Comparison of ENCODE assay signal across 8 cellular contexts in genomic region chr12:93790472-93791152, GRCh38.
DNase-seq lines count a peak whose midpoint lies in the region; ATAC-seq and TF ChIP-seq lines count a peak whose summit lies in the region.

No MANE protein-coding gene starts in this region.

- DNase-seq in ELR (ENCODE audit: low read depth) (peak; percentile 95), LHCN-M2 (ENCODE audit: low read depth) (peak; percentile 89), kidney glomerular epithelial cell (lab: John Stamatoyannopoulos, UW) (peak; percentile 38), DMS79 treated with DMSO at 0.1 percent for 48 hours (lab: John Stamatoyannopoulos, UW) (no peak), chondrocyte (ENCODE audit: low spot score) (no peak)
- peak; percentile 50 for DNase-seq in activated naive CD4-positive, alpha-beta T cell treated with anti-CD3 and anti-CD28 coated beads, Interleukin-2, amount 10 ng/mL, durations not matched to agents 7 days and 5 days

- TF ChIP-seq CTCF in chondrocyte (IDR thresholded peaks at IDR 0.05) = no peak

- H3K4me3 Mint-ChIP-seq in activated naive CD4-positive, alpha-beta T cell treated with anti-CD3 and anti-CD28 coated beads, Interleukin-2, amount 10 ng/mL, durations not matched to agents 7 days and 5 days = no peak overlapping the region
- H3K4me3 Mint-ChIP-seq in chondrocyte (ENCODE audit: unreplicated experiment) = no peak overlapping the region

- peaks cover 12% of the 10 kb centered on the region for H3K36me3 Mint-ChIP-seq in activated naive CD4-positive, alpha-beta T cell treated with anti-CD3 and anti-CD28 coated beads, Interleukin-2, amount 10 ng/mL, durations not matched to agents 7 days and 5 days
- H3K36me3 Mint-ChIP-seq in chondrocyte (ENCODE audit: low read depth) = no peaks in the 10 kb centered on the region

- H3K4me1 Mint-ChIP-seq in activated naive CD4-positive, alpha-beta T cell treated with anti-CD3 and anti-CD28 coated beads, Interleukin-2, amount 10 ng/mL, durations not matched to agents 7 days and 5 days = peaks cover 45% of the 10 kb centered on the region
- H3K4me1 Mint-ChIP-seq in chondrocyte (ENCODE audit: low read depth) = peaks cover 45% of the 10 kb centered on the region

- peaks cover 6% of the 10 kb centered on the region for H3K9me3 Mint-ChIP-seq in activated naive CD4-positive, alpha-beta T cell treated with anti-CD3 and anti-CD28 coated beads, Interleukin-2, amount 10 ng/mL, durations not matched to agents 7 days and 5 days
- no peaks in the 10 kb centered on the region for H3K9me3 Mint-ChIP-seq in chondrocyte (ENCODE audit: low read depth)

- H3K27me3 Mint-ChIP-seq in activated naive CD4-positive, alpha-beta T cell treated with anti-CD3 and anti-CD28 coated beads, Interleukin-2, amount 10 ng/mL, durations not matched to agents 7 days and 5 days = no peaks in the 10 kb centered on the region
- no peaks in the 10 kb centered on the region for H3K27me3 Mint-ChIP-seq in chondrocyte (ENCODE audit: low read depth)

- ATAC-seq in GM21723 (IDR thresholded peaks at IDR 0.05; ENCODE audit: unreplicated experiment) (no peak), GM18517 (IDR thresholded peaks at IDR 0.05; ENCODE audit: unreplicated experiment) (no peak)

- no peak overlapping the region for H3K27ac Mint-ChIP-seq in activated naive CD4-positive, alpha-beta T cell treated with anti-CD3 and anti-CD28 coated beads, Interleukin-2, amount 10 ng/mL, durations not matched to agents 7 days and 5 days
- H3K27ac Mint-ChIP-seq in chondrocyte (ENCODE audit: unreplicated experiment) = no peak overlapping the region

- CTCF ChIA-PET in activated naive CD4-positive, alpha-beta T cell treated with anti-CD3 and anti-CD28 coated beads, Interleukin-2, amount 10 ng/mL, durations not matched to agents 7 days and 5 days (lab: Charles Lee) = interaction anchor here (0.8 kb wide), 1 partner anchor 307 kb away, joined by 3 read pairs; no protein-coding TSS in a partner anchor

Comparison
In these comparisons a context has a peak if more than half of its experiments do, and no peak if none do; other contexts are left out.
1. DNase-seq: peak in ELR (single experiment), LHCN-M2 (single experiment), activated naive CD4-positive, alpha-beta T cell treated with anti-CD3 and anti-CD28 coated beads, Interleukin-2, amount 10 ng/mL, durations not matched to agents 7 days and 5 days (single experiment) and kidney glomerular epithelial cell (single experiment); none in DMS79 treated with DMSO at 0.1 percent for 48 hours (single experiment) and chondrocyte (single experiment).